Comparison of ENCODE assay signal across 20 cellular contexts in genomic region chr2:119243621-119244020, GRCh38. TPM values are rescaled to one million over a fixed set of nuclear protein-coding genes. Genes with fewer than 3 reads are reported as not detected.
DNase-seq lines count a peak whose midpoint lies in the region; ATAC-seq, FAIRE-seq and TF ChIP-seq lines count a peak whose summit lies in the region.
"Had no signal": no experiment of that assay in that cellular context is flagged by ENCODE, and none has a peak within 500 bp of the region (broad histone marks: within the 10 kb centered on the region; RNA-seq: fewer than 3 reads in every experiment).

No MANE protein-coding gene starts in this region.

- no peak overlapping the region for H3K4me2 ChIP-seq in HepG2 (ENCODE audit: low read depth, low read length)
- H3K4me2 ChIP-seq in mesendoderm (ENCODE audit: low read length) = no peak overlapping the region
- H3K4me2 ChIP-seq: A549, BLaER1 had no signal

- no peaks in the 10 kb centered on the region for H3K9me3 ChIP-seq in HepG2 (ENCODE audit: low read length)
- no peaks in the 10 kb centered on the region for H3K9me3 ChIP-seq in right lobe of liver
- H3K9me3 ChIP-seq in spleen = peaks cover 0 to 10% (median 0%) of the 10 kb centered on the region in 8 donors
- no peaks in the 10 kb centered on the region for H3K9me3 ChIP-seq in A673 (ENCODE audit: low read depth, low read length, poor library complexity, severe bottlenecking)

- H3K56ac ChIP-seq in mesendoderm (ENCODE audit: low read length) = peak overlapping the region; percentile 25

- H2AFZ ChIP-seq in HepG2 (ENCODE audit: low read length) = no peak overlapping the region

- no peak for TF ChIP-seq RAD21 in HepG2 (CRISPR knock-in tag; IDR thresholded peaks at IDR 0.05)

- TF ChIP-seq EP300 in HepG2 (IDR thresholded peaks at IDR 0.05; ENCODE audit: low read depth in 2 of 2, low read length in 2 of 2) = no peak
- TF ChIP-seq EP300 in HepG2 (CRISPR knock-in tag; IDR thresholded peaks at IDR 0.05; ENCODE audit: borderline replicate concordance) = no peak

- H3K27ac Mint-ChIP-seq in chondrocyte (ENCODE audit: unreplicated experiment) = peak overlapping the region; percentile 27
- H3K27ac Mint-ChIP-seq: CD4-positive, alpha-beta memory T cell; HFFc6 had no signal

- H3K4me1 ChIP-seq in HepG2 (ENCODE audit: insufficient read depth, low read length) (peaks cover 19% of the 10 kb centered on the region), right lobe of liver (peaks cover 0 to 34% (median 4%) of the 10 kb centered on the region in 4 donors), mesendoderm (ENCODE audit: control insufficient read depth, low read depth, low read length) (peaks cover 4% of the 10 kb centered on the region), spleen (no peaks in the 10 kb centered on the region), A673 (ENCODE audit: insufficient read depth, low read length, poor library complexity, severe bottlenecking) (peaks cover 10% of the 10 kb centered on the region)

- no TSS peak for BruUV-seq in HepG2 (replicated peaks; lab: Mats Ljungman, UMichigan)
- no TSS peak for BruUV-seq in A673 (replicated peaks; lab: Mats Ljungman, UMichigan)

- H4K8ac ChIP-seq in mesendoderm (ENCODE audit: low read depth, low read length) = no peak overlapping the region

- H3K79me2 ChIP-seq in HepG2 (ENCODE audit: insufficient read depth, low read length) = no peaks in the 10 kb centered on the region
- no peaks in the 10 kb centered on the region for H3K79me2 ChIP-seq in mesendoderm (ENCODE audit: control insufficient read depth, insufficient read depth, low read length)

- FAIRE-seq in HepG2 (lab: Jason Lieb, UNC) = no peak
- FAIRE-seq: A549, GM12878 had no signal

- H3K4ac ChIP-seq in mesendoderm (ENCODE audit: low read depth, low read length) = no peak overlapping the region

- H2BK15ac ChIP-seq in mesendoderm (replicated peaks; ENCODE audit: low read depth) = no peak overlapping the region

- H3K4me3 ChIP-seq in HepG2 (replicated peaks in 1 of 3; ENCODE audit: insufficient read depth in 1 of 3, low read depth in 2 of 3, low read length in 3 of 3) = no peak overlapping the region
- no peak overlapping the region for H3K4me3 ChIP-seq in right lobe of liver
- no peak overlapping the region for H3K4me3 ChIP-seq in mesendoderm (ENCODE audit: low read length)
- no peak overlapping the region for H3K4me3 ChIP-seq in spleen
- H3K4me3 ChIP-seq in A673 (ENCODE audit: low read depth, low read length, poor library complexity, severe bottlenecking) = no peak overlapping the region
- H3K4me3 ChIP-seq: A549, BLaER1, GM12878 had no signal

- H4K20me1 ChIP-seq in HepG2 (ENCODE audit: insufficient read depth, low read length) = no peaks in the 10 kb centered on the region
- H4K20me1 ChIP-seq: BLaER1 had no signal

- intact Hi-C loops in HepG2 (cut with micrococcal nuclease; ENCODE audit: unreplicated experiment) (no loop called here), right lobe of liver (cut with DNase I) (no loop called here), spleen (cut with DNase I; ENCODE audit: low total_unique reads) (no loop called here), A673 (cut with micrococcal nuclease; ENCODE audit: unreplicated experiment) (no loop called here)

- peaks cover 1 to 4% of the 10 kb centered on the region in 2 experiments; a peak in 2 of 5 replicates for H3K36me3 ChIP-seq in HepG2 (replicated peaks in 1 of 2; ENCODE audit: control insufficient read depth in 1 of 2, insufficient read depth in 2 of 2, low read length in 2 of 2)
- H3K36me3 ChIP-seq in right lobe of liver = peaks cover 0 to 30% (median 14%) of the 10 kb centered on the region in 4 donors
- H3K36me3 ChIP-seq in mesendoderm (ENCODE audit: control insufficient read depth, insufficient read depth, low read length) = peaks cover 1% of the 10 kb centered on the region
- H3K36me3 ChIP-seq in spleen = peaks cover 0 to 15% (median 0%) of the 10 kb centered on the region in 6 donors
- peaks cover 4% of the 10 kb centered on the region for H3K36me3 ChIP-seq in A673 (ENCODE audit: insufficient read depth, low read length, poor library complexity, severe bottlenecking)

- no peaks in the 10 kb centered on the region for H3K79me1 ChIP-seq in mesendoderm (ENCODE audit: low read length)

- ATAC-seq in HepG2 (no peak), right lobe of liver (no peak)
- ATAC-seq: A549, GM12878, HCT116 had no signal

- TF ChIP-seq CTCF in HepG2 (CRISPR knock-in tag; IDR thresholded peaks at IDR 0.05) (no peak), right lobe of liver (IDR thresholded peaks at IDR 0.05) (no peak), chondrocyte (IDR thresholded peaks at IDR 0.05) (no peak), spleen (IDR thresholded peaks at IDR 0.05 in 8 of 11, conservative IDR thresholded peaks at IDR 0.05 in 3 of 11) (no peak), A673 (conservative IDR thresholded peaks at IDR 0.05; ENCODE audit: low read depth, low read length) (no peak)

- no peak overlapping the region for H3K4me3 Mint-ChIP-seq in chondrocyte (ENCODE audit: unreplicated experiment)
- H3K4me3 Mint-ChIP-seq: CD14-positive monocyte; CD4-positive, alpha-beta memory T cell; HFFc6 had no signal

- H3K36me3 Mint-ChIP-seq in chondrocyte (ENCODE audit: low read depth) = peaks cover 16% of the 10 kb centered on the region
- H3K36me3 Mint-ChIP-seq: CD4-positive, alpha-beta memory T cell had no signal

- H2BK120ac ChIP-seq in mesendoderm (ENCODE audit: low read depth, low read length) = no peak overlapping the region

- POLR2A ChIA-PET in HepG2 (lab: Yijun Ruan, JAX) (no interaction called here), A673 (lab: Charles Lee; ENCODE audit: low non-redundant PET) (no interaction called here)

- H3K18ac ChIP-seq in mesendoderm (ENCODE audit: low read length) = no peak overlapping the region

- no peaks in the 10 kb centered on the region for H3K27me3 Mint-ChIP-seq in chondrocyte (ENCODE audit: low read depth)

- CTCF ChIA-PET in HepG2 (lab: Yijun Ruan, JAX; ENCODE audit: low intra/inter-chr PET ratio, low total read pairs) (no interaction called here), A673 (lab: Charles Lee) (no interaction called here)

- H4K5ac ChIP-seq in mesendoderm (ENCODE audit: low read length) = no peak overlapping the region

- H3K23ac ChIP-seq in mesendoderm (ENCODE audit: low read length) = no peak overlapping the region

- no peak overlapping the region for H2AK5ac ChIP-seq in mesendoderm (ENCODE audit: low read length)

- H3K27ac ChIP-seq in HepG2 (ENCODE audit: extremely low read length, insufficient read depth, low read length) (no peak overlapping the region), right lobe of liver (no peak overlapping the region), mesendoderm (ENCODE audit: low read depth, low read length) (no peak overlapping the region), spleen (no peak overlapping the region), A673 (ENCODE audit: low read depth, low read length, poor library complexity, severe bottlenecking) (no peak overlapping the region)
- H3K27ac ChIP-seq: 22Rv1, A549, BLaER1 had no signal

- H3K4me1 Mint-ChIP-seq in chondrocyte (ENCODE audit: low read depth) = peaks cover 60% of the 10 kb centered on the region
- H3K4me1 Mint-ChIP-seq: CD14-positive monocyte; CD4-positive, alpha-beta memory T cell had no signal

- peaks cover 3% of the 10 kb centered on the region for H3K9me3 Mint-ChIP-seq in chondrocyte (ENCODE audit: low read depth)
- H3K9me3 Mint-ChIP-seq: CD4-positive, alpha-beta memory T cell; HFFc6 had no signal

- TF ChIP-seq POLR2A in HepG2 (IDR thresholded peaks at IDR 0.05; ENCODE audit: insufficient read depth in 1 of 2, low read depth in 2 of 2, low read length in 2 of 2) = no peak
- no peak for TF ChIP-seq POLR2A in right lobe of liver (IDR thresholded peaks at IDR 0.05)
- TF ChIP-seq POLR2A in spleen (IDR thresholded peaks at IDR 0.05) = no peak

- H3K27me3 ChIP-seq in HepG2 (ENCODE audit: control insufficient read depth in 1 of 2, insufficient read depth in 2 of 2, low read length in 2 of 2) = no peaks in the 10 kb centered on the region
- no peaks in the 10 kb centered on the region for H3K27me3 ChIP-seq in right lobe of liver
- no peaks in the 10 kb centered on the region for H3K27me3 ChIP-seq in mesendoderm (ENCODE audit: insufficient read depth, low read length, poor library complexity)
- H3K27me3 ChIP-seq in spleen (replicated peaks in 1 of 7) = no peaks in the 10 kb centered on the region
- H3K27me3 ChIP-seq in A673 (replicated peaks; ENCODE audit: insufficient read depth, low read depth, low read length, poor library complexity) = no peaks in the 10 kb centered on the region
- H3K27me3 ChIP-seq: BLaER1 had no signal

- H2BK5ac ChIP-seq in mesendoderm (ENCODE audit: low read length) = no peak overlapping the region

- no peak for DNase-seq in HepG2 (ENCODE audit: low spot score)
- no peak for DNase-seq in right lobe of liver
- DNase-seq in chondrocyte (ENCODE audit: low spot score) = no peak
- no peak for DNase-seq in mesendoderm
- DNase-seq in spleen = peak; percentile 66
- no peak for DNase-seq in A673 (ENCODE audit: low spot score)
- no peak for DNase-seq in NCI-H2081 (lab: John Stamatoyannopoulos, UW)
- DNase-seq in inferior parietal cortex (ENCODE audit: extremely low spot score) = no peak
- DNase-seq: Calu3; CD4-positive, alpha-beta memory T cell; DMS79 treated with DMSO at 0.1 percent for 48 hours; GOT3; H7; HFFc6 had no signal

- in situ Hi-C loops in HepG2 (cut with HindIII; ENCODE audit: extremely low pct_ligation_motif_present, low pct_unique_long_range_greater_than_20kb) = no loop called here

- no peak overlapping the region for H3K9ac ChIP-seq in HepG2 (ENCODE audit: insufficient read depth, low read depth, low read length)
- no peak overlapping the region for H3K9ac ChIP-seq in mesendoderm (ENCODE audit: low read length)
- H3K9ac ChIP-seq: BLaER1 had no signal

- 85% methylated on average over 2 of the region's 2 CpGs for WGBS in HepG2 (ENCODE audit: low lambda C conversion rate)
- no CpG with 5 or more reads among the region's 2 CpGs for WGBS in right lobe of liver (ENCODE audit: insufficient coverage, low coverage, low lambda C conversion rate, missing lambda C conversion rate)
- no CpG with 5 or more reads among the region's 2 CpGs for WGBS in mesendoderm (ENCODE audit: extremely low coverage, insufficient coverage, low lambda C conversion rate)
- 63 to 88% (median 67%) methylated on average over 2 of the region's 2 CpGs for WGBS in spleen, 5 donors

RNA-seq across cellular contexts. Expression of gene STEAP3, which starts 20.0 kb away (rescaled TPM):
- total RNA-seq in HepG2 (2016; rRNA removed; fragmentation: Illumina TruSeq; extraction: Trizol) (12.8 and 21.1 TPM in 2 replicates), right lobe of liver (100 to 1,000 TPM; 118 to 165 (median 131) TPM), chondrocyte (44.6 to 151 TPM (median 46.6 TPM) in 3 replicates), spleen (1 to 10 TPM in 5 of 7 donors, under 1 TPM in 2; 0.68 to 3.6 (median 2.2) TPM), A673 (2021) (19.3 and 20.3 TPM in 2 replicates)
- total RNA-seq in HepG2 (2016; cell fraction: cytosol; rRNA removed; fragmentation: Illumina TruSeq; extraction: Trizol; ENCODE audit: low read depth) = 1.9 and 2.5 TPM in 2 replicates
- total RNA-seq in HepG2 (2016; cell fraction: insoluble cytoplasmic fraction; rRNA removed; fragmentation: Illumina TruSeq; extraction: Trizol) = 12.1 and 21.6 TPM in 2 replicates
- total RNA-seq in HepG2 (2016; cell fraction: membrane; rRNA removed; fragmentation: Illumina TruSeq; extraction: Trizol) = 8.0 and 8.1 TPM in 2 replicates
- 23.7 and 29.0 TPM in 2 replicates for total RNA-seq in HepG2 (2016; cell fraction: nucleus; rRNA removed; fragmentation: Illumina TruSeq; extraction: Trizol)
- polyA plus RNA-seq in HepG2 (2011; rRNA removed) (7.3 and 10.2 TPM in 2 replicates), spleen (1 to 10 TPM in 1 of 3 donors, under 1 TPM in 2; 0.26 to 1.0 (median 0.50) TPM)
- polyA plus RNA-seq in HepG2 (2011; cell fraction: cytosol; rRNA removed) = 4.5 and 5.9 TPM in 2 replicates
- polyA plus RNA-seq in HepG2 (2011; cell fraction: nucleus; rRNA removed) = 20.0 and 20.1 TPM in 2 replicates
- 7.0 and 9.7 TPM in 2 replicates for polyA plus RNA-seq in HepG2 (2012)
- polyA plus RNA-seq in HepG2 (2016; cell fraction: cytosol; fragmentation: Illumina TruSeq; extraction: Trizol; ENCODE audit: low read depth) = 2.3 TPM in 2 replicates
- 11.0 and 14.2 TPM in 2 replicates for polyA plus RNA-seq in HepG2 (2016; cell fraction: insoluble cytoplasmic fraction; fragmentation: Illumina TruSeq; extraction: Trizol; ENCODE audit: low read depth)
- polyA plus RNA-seq in HepG2 (2016; cell fraction: membrane; fragmentation: Illumina TruSeq; extraction: Trizol; ENCODE audit: low read depth) = 4.7 and 6.6 TPM in 2 replicates
- polyA plus RNA-seq in HepG2 (2016; cell fraction: nucleus; fragmentation: Illumina TruSeq; extraction: Trizol; ENCODE audit: insufficient read depth, low read depth) = 46.6 and 48.2 TPM in 2 replicates
- polyA minus RNA-seq in HepG2 (2011; rRNA and poly(A)+ RNA removed; ENCODE audit: low replicate concordance) = 14.5 and 38.6 TPM in 2 replicates
- 10.7 and 11.0 TPM in 2 replicates for polyA minus RNA-seq in HepG2 (2011; cell fraction: cytosol; rRNA and poly(A)+ RNA removed)
- polyA minus RNA-seq in HepG2 (2011; cell fraction: nucleus; rRNA and poly(A)+ RNA removed) = 5.8 and 7.5 TPM in 2 replicates
- polyA plus RNA-seq in mesendoderm (2013, experiment 1 of 2) = 13.7 TPM
- polyA plus RNA-seq in mesendoderm (2013, experiment 2 of 2) = 12.8 TPM
- polyA plus RNA-seq: CD4-positive, alpha-beta memory T cell had no signal
